In genomic region chr9:95605826-95606555, GRCh38 we compare ENCODE assay signal across 19 cellular contexts.
DNase-seq lines count a peak whose midpoint lies in the region; ATAC-seq and TF ChIP-seq lines count a peak whose summit lies in the region.
"Had no signal": no experiment of that assay in that cellular context is flagged by ENCODE, and none has a peak within 500 bp of the region (broad histone marks: within the 10 kb centered on the region; RNA-seq: fewer than 3 reads in every experiment).

No MANE protein-coding gene starts in this region.

- CTCF ChIA-PET in A673 (lab: Charles Lee): interaction anchor here (0.6 kb wide), 1 partner anchor 711 kb away, joined by 4 read pairs; no protein-coding TSS in a partner anchor

- H3K9me3 ChIP-seq in A673 (ENCODE audit: low read depth, low read length, poor library complexity, severe bottlenecking) (no peaks in the 10 kb centered on the region), mesodermal cell (ENCODE audit: control insufficient read depth, low read length) (no peaks in the 10 kb centered on the region)
- H3K9me3 ChIP-seq: mucosa of descending colon, spleen had no signal

- intact Hi-C loops in A673 (cut with micrococcal nuclease; ENCODE audit: unreplicated experiment) (no loop called here), head of caudate nucleus (cut with DNase I) (no loop called here)

- POLR2A ChIA-PET in A673 (lab: Charles Lee; ENCODE audit: low non-redundant PET): interaction anchor here (0.7 kb wide), 1 partner anchor 478 kb away, joined by 3 read pairs; no protein-coding TSS in a partner anchor

- DNase-seq in A673 (ENCODE audit: low spot score) (peak; percentile 67), HT-29 (ENCODE audit: low spot score) (peak; percentile 24), RPMI7951 (ENCODE audit: low read depth) (peak; percentile 6), NCI-H146 treated with DMSO at 0.1 percent for 48 hours (lab: John Stamatoyannopoulos, UW; ENCODE audit: unreplicated experiment) (no peak), head of caudate nucleus (no peak)
- DNase-seq: activated B cell treated with CpG ODN at 0.5 μM for 24 hours; aorta; CD8-positive, alpha-beta T cell; cortex of kidney; glutamatergic neuron; MM.1S; mucosa of descending colon; spleen; stimulated activated naive CD4-positive, alpha-beta T cell had no signal

- 94 to 98% methylated on average over 4 to 6 of the region's 12 CpGs for WGBS in mesodermal cell (ENCODE audit: insufficient coverage in 2 of 2), 2 experiments

- BruUV-seq in A673 (replicated peaks; lab: Mats Ljungman, UMichigan): no TSS peak

- no peak for TF ChIP-seq CTCF in A673 (conservative IDR thresholded peaks at IDR 0.05; ENCODE audit: low read depth, low read length)

- H3K27ac ChIP-seq in A673 (ENCODE audit: low read depth, low read length, poor library complexity, severe bottlenecking) (peak overlapping the region; percentile 2), mesodermal cell (ENCODE audit: low read depth, low read length, severe bottlenecking) (peak overlapping the region; percentile 60)
- H3K27ac ChIP-seq: parathyroid adenoma, spleen had no signal

- no peaks in the 10 kb centered on the region for H3K27me3 ChIP-seq in A673 (replicated peaks; ENCODE audit: insufficient read depth, low read depth, low read length, poor library complexity)
- H3K27me3 ChIP-seq: spleen had no signal

- H3K4me3 ChIP-seq in A673 (ENCODE audit: low read depth, low read length, poor library complexity, severe bottlenecking): no peak overlapping the region
- H3K4me3 ChIP-seq in mesodermal cell (ENCODE audit: extremely low read depth, insufficient read depth, low read length, poor library complexity, severe bottlenecking): no peak overlapping the region
- H3K4me3 ChIP-seq: mucosa of descending colon, spleen had no signal

- H3K36me3 ChIP-seq in A673 (ENCODE audit: insufficient read depth, low read length, poor library complexity, severe bottlenecking) (no peaks in the 10 kb centered on the region), mesodermal cell (ENCODE audit: control insufficient read depth, insufficient read depth, low read length) (no peaks in the 10 kb centered on the region)
- H3K36me3 ChIP-seq: spleen had no signal

- ATAC-seq in HG03025 (IDR thresholded peaks at IDR 0.05; ENCODE audit: low FRiP score, unreplicated experiment) (no peak), HG03175 (IDR thresholded peaks at IDR 0.05; ENCODE audit: unreplicated experiment) (no peak)
- ATAC-seq: CD8-positive, alpha-beta T cell; HepG2; mucosa of descending colon had no signal

- peaks cover 12% of the 10 kb centered on the region for H3K4me1 ChIP-seq in A673 (ENCODE audit: insufficient read depth, low read length, poor library complexity, severe bottlenecking)
- H3K4me1 ChIP-seq in mesodermal cell (ENCODE audit: control insufficient read depth, insufficient read depth, low read length, poor library complexity, severe bottlenecking): peaks cover 4% of the 10 kb centered on the region
- H3K4me1 ChIP-seq: parathyroid adenoma, spleen had no signal

Comparison
In these comparisons a context has a peak if more than half of its experiments do, and no peak if none do; other contexts are left out.
1. DNase-seq: peak in A673 (single experiment), HT-29 (single experiment) and RPMI7951 (single experiment); none in NCI-H146 treated with DMSO at 0.1 percent for 48 hours (single experiment) and head of caudate nucleus (0 of 42).